In the genomic region with DNA sequence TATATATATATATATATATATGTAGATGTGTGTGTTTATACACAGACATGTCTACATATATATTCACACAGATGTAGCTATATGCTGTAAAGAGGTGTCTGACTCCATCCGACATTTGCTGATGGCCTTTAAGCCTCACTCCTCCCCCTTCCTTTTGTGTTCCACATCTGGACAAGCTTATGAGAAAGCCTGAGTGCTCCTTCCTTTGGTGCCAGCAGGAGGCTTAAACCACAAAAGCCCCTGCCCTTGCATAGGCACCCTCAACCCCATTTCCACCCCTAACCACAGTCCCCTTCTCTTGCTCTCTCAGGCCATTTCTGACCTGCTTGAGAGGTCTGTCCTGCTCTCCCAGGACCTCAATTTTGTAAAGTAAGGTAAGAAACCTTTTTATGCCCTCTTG, we compare ENCODE assay signal across 22 cellular contexts.
"Had no signal": no experiment of that assay in that cellular context is flagged by ENCODE, and none has a peak within 500 bp of the region (broad histone marks: within the 10 kb centered on the region; RNA-seq: fewer than 3 reads in every experiment).

No MANE protein-coding gene starts in this region.

- H3K27ac ChIP-seq: adrenal gland, ascending aorta, brain microvascular endothelial cell, left ventricle myocardium inferior, prostate gland had no signal

- DNase-seq: activated CD4-positive, alpha-beta T cell treated with anti-CD3 and anti-CD28 coated beads for 1 hour; activated CD8-positive, alpha-beta memory T cell treated with anti-CD3 and anti-CD28 coated beads, Interleukin-2, amount 50 U/mL, for 48 hours; activated naive CD4-positive, alpha-beta T cell; activated T-cell treated with anti-CD3 and anti-CD28 coated beads, Interleukin-2, amount 50 U/mL, for 4 hours; adrenal gland; brain microvascular endothelial cell; caudate nucleus; dermis blood vessel endothelial cell; effector CD8-positive, alpha-beta T cell; erythroblast; foreskin melanocyte; left ventricle myocardium inferior; mammary epithelial cell; naive thymus-derived CD8-positive, alpha-beta T cell; stimulated activated CD4-positive, alpha-beta T cell treated with anti-CD3 and anti-CD28 coated beads, Interleukin-4, amount 100 ng/mL, for 24 hours; stimulated activated naive CD8-positive, alpha-beta T cell treated with anti-CD3 and anti-CD28 coated beads, Interleukin-15, Interleukin-2, amounts not matched to agents 100 U/mL and 50 U/mL, for 24 hours had no signal

- H3K9me3 ChIP-seq: adrenal gland, ascending aorta, prostate gland had no signal

- H3K4me2 ChIP-seq: hepatocyte had no signal

- H3K27me3 ChIP-seq: adrenal gland, ascending aorta, brain microvascular endothelial cell, hepatocyte had no signal

- H3K4me3 Mint-ChIP-seq: activated naive CD8-positive, alpha-beta T cell; activated T-cell treated with anti-CD3 and anti-CD28 coated beads, Interleukin-2, amount 50 U/mL, for 4 hours; mesothelial cell of epicardium; naive thymus-derived CD8-positive, alpha-beta T cell had no signal

- H3K9me3 Mint-ChIP-seq: activated T-cell treated with anti-CD3 and anti-CD28 coated beads, Interleukin-2, amount 50 U/mL, for 4 hours; naive thymus-derived CD8-positive, alpha-beta T cell had no signal

- H2AFZ ChIP-seq: hepatocyte had no signal

- H3K79me2 ChIP-seq: hepatocyte had no signal

- H3K36me3 ChIP-seq: adrenal gland, ascending aorta, brain microvascular endothelial cell, left ventricle myocardium inferior, prostate gland had no signal

- H3K27me3 Mint-ChIP-seq: activated naive CD8-positive, alpha-beta T cell had no signal

- ATAC-seq: activated T-cell treated with anti-CD3 and anti-CD28 coated beads, Interleukin-2, amount 50 U/mL, for 4 hours; naive thymus-derived CD8-positive, alpha-beta T cell; stimulated activated naive CD8-positive, alpha-beta T cell treated with anti-CD3 and anti-CD28 coated beads, Interleukin-15, Interleukin-2, amounts not matched to agents 100 U/mL and 50 U/mL, for 24 hours had no signal

- H3K36me3 Mint-ChIP-seq: activated naive CD8-positive, alpha-beta T cell; naive thymus-derived CD8-positive, alpha-beta T cell had no signal

- H3K4me3 ChIP-seq: adrenal gland, ascending aorta, hepatocyte, left ventricle myocardium inferior, prostate gland had no signal

- H3K4me1 ChIP-seq: adrenal gland, ascending aorta, left ventricle myocardium inferior, prostate gland had no signal

- H3K27ac Mint-ChIP-seq: activated naive CD8-positive, alpha-beta T cell; activated T-helper 2 cell treated with anti-CD3 and anti-CD28 coated beads, Interferon-gamma antibody, Interleukin-2, Interleukin-4, amounts not matched to agents 10 μg/mL and 5 μg/mL and 100 μg/mL, durations not matched to agents 14 hours and 24 hours and 36 hours; mesothelial cell of epicardium had no signal
